ENCODE assay signal across 1 cellular context in the genomic region with DNA sequence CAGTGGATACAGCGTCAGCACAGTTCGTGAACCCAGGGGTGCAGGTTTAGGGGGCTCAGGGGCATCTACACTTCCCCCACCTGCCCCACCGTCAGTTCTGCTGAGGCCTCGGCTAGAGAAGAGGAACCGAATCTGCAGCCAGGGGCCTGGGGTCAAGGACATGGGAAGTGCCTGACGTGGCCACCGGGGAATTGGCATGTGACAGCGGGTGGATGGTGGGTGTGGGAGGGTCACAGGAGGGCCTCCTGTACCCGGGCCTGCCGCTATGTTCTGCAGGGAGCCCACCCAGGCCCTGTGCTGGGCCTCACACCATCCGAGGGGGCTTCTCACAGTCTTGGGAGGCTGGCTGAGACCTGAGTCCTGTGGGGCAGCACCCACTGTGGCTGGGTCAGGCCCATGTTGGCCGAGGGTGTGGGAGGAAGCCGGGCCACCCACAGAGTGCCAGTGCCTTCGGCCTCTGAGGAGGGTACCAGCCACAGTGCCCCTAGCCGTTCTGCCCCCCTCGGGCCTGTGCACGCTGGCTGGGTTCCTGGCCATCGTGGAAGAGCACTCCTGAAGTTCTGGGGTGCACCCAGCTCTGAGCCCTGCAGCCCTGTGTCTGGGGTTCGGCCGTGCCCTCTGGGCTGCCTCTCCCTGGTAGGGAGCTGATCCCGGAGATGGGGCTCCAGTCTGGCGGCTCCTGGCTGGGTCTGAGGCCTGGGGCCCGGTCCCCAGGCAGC.
A peak's percentile ranks its signal among the peaks of the same experiment; 100 is the strongest.
TF ChIP-seq lines count a peak whose summit lies in the region.

No MANE protein-coding gene starts in this region.

TF ChIP-seq in HepG2, 621 proteins besides CTCF, POLR2A, EP300 and RAD21 (continued from another document and continues in another):
- TF ChIP-seq, protein P1, sequence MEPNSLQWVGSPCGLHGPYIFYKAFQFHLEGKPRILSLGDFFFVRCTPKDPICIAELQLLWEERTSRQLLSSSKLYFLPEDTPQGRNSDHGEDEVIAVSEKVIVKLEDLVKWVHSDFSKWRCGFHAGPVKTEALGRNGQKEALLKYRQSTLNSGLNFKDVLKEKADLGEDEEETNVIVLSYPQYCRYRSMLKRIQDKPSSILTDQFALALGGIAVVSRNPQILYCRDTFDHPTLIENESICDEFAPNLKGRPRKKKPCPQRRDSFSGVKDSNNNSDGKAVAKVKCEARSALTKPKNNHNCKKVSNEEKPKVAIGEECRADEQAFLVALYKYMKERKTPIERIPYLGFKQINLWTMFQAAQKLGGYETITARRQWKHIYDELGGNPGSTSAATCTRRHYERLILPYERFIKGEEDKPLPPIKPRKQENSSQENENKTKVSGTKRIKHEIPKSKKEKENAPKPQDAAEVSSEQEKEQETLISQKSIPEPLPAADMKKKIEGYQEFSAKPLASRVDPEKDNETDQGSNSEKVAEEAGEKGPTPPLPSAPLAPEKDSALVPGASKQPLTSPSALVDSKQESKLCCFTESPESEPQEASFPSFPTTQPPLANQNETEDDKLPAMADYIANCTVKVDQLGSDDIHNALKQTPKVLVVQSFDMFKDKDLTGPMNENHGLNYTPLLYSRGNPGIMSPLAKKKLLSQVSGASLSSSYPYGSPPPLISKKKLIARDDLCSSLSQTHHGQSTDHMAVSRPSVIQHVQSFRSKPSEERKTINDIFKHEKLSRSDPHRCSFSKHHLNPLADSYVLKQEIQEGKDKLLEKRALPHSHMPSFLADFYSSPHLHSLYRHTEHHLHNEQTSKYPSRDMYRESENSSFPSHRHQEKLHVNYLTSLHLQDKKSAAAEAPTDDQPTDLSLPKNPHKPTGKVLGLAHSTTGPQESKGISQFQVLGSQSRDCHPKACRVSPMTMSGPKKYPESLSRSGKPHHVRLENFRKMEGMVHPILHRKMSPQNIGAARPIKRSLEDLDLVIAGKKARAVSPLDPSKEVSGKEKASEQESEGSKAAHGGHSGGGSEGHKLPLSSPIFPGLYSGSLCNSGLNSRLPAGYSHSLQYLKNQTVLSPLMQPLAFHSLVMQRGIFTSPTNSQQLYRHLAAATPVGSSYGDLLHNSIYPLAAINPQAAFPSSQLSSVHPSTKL (CRISPR knock-in tag; IDR thresholded peaks at IDR 0.05): peak; percentile 71
- TF ChIP-seq ZNF724P (CRISPR knock-in tag; IDR thresholded peaks at IDR 0.05; ENCODE audit: borderline replicate concordance) (no peak), ZNF782 (CRISPR knock-in tag; IDR thresholded peaks at IDR 0.05; ENCODE audit: borderline replicate concordance) (no peak), ZKSCAN8 (CRISPR knock-in tag; IDR thresholded peaks at IDR 0.05; ENCODE audit: borderline replicate concordance) (no peak), DMAP1 (CRISPR knock-in tag; IDR thresholded peaks at IDR 0.05) (peak; percentile 33; the same call in 1 of the 2 replicates), YEATS4 (CRISPR knock-in tag; IDR thresholded peaks at IDR 0.05; ENCODE audit: borderline replicate concordance) (no peak), ZNF160 (CRISPR knock-in tag; IDR thresholded peaks at IDR 0.05) (no peak; the same call in none of the 2 replicates), TEAD3 (CRISPR knock-in tag; optimal IDR thresholded peaks at IDR 0.05; ENCODE audit: borderline replicate concordance) (peak; percentile 35), CREB1 (IDR thresholded peaks at IDR 0.05) (no peak), CREB1 (CRISPR knock-in tag; IDR thresholded peaks at IDR 0.05) (no peak), RFX5 (IDR thresholded peaks at IDR 0.05; ENCODE audit: low read depth, low read length) (no peak), SRSF9 (IDR thresholded peaks at IDR 0.05; ENCODE audit: borderline replicate concordance, insufficient read depth, low read depth, low read length, poor library complexity, severe bottlenecking) (no peak), RFXANK (CRISPR knock-in tag; IDR thresholded peaks at IDR 0.05) (no peak), GATAD1 (CRISPR knock-in tag; IDR thresholded peaks at IDR 0.05) (no peak), ZNF709 (CRISPR knock-in tag; IDR thresholded peaks at IDR 0.05) (peak; percentile 37; the same call in 1 of the 2 replicates)
- TF ChIP-seq, protein P2, sequence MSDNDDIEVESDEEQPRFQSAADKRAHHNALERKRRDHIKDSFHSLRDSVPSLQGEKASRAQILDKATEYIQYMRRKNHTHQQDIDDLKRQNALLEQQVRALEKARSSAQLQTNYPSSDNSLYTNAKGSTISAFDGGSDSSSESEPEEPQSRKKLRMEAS (IDR thresholded peaks at IDR 0.05): no peak
- TF ChIP-seq, protein P3, sequence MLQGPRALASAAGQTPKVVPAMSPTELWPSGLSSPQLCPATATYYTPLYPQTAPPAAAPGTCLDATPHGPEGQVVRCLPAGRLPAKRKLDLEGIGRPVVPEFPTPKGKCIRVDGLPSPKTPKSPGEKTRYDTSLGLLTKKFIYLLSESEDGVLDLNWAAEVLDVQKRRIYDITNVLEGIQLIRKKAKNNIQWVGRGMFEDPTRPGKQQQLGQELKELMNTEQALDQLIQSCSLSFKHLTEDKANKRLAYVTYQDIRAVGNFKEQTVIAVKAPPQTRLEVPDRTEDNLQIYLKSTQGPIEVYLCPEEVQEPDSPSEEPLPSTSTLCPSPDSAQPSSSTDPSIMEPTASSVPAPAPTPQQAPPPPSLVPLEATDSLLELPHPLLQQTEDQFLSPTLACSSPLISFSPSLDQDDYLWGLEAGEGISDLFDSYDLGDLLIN (CRISPR knock-in tag; IDR thresholded peaks at IDR 0.05; ENCODE audit: borderline replicate concordance): no peak
- TF ChIP-seq, protein P4, sequence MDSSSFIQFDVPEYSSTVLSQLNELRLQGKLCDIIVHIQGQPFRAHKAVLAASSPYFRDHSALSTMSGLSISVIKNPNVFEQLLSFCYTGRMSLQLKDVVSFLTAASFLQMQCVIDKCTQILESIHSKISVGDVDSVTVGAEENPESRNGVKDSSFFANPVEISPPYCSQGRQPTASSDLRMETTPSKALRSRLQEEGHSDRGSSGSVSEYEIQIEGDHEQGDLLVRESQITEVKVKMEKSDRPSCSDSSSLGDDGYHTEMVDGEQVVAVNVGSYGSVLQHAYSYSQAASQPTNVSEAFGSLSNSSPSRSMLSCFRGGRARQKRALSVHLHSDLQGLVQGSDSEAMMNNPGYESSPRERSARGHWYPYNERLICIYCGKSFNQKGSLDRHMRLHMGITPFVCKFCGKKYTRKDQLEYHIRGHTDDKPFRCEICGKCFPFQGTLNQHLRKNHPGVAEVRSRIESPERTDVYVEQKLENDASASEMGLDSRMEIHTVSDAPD (CRISPR knock-in tag; IDR thresholded peaks at IDR 0.05): no peak
- TF ChIP-seq, protein P5, sequence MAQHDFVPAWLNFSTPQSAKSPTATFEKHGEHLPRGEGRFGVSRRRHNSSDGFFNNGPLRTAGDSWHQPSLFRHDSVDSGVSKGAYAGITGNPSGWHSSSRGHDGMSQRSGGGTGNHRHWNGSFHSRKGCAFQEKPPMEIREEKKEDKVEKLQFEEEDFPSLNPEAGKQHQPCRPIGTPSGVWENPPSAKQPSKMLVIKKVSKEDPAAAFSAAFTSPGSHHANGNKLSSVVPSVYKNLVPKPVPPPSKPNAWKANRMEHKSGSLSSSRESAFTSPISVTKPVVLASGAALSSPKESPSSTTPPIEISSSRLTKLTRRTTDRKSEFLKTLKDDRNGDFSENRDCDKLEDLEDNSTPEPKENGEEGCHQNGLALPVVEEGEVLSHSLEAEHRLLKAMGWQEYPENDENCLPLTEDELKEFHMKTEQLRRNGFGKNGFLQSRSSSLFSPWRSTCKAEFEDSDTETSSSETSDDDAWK (CRISPR knock-in tag; IDR thresholded peaks at IDR 0.05): no peak
- TF ChIP-seq, protein P6, sequence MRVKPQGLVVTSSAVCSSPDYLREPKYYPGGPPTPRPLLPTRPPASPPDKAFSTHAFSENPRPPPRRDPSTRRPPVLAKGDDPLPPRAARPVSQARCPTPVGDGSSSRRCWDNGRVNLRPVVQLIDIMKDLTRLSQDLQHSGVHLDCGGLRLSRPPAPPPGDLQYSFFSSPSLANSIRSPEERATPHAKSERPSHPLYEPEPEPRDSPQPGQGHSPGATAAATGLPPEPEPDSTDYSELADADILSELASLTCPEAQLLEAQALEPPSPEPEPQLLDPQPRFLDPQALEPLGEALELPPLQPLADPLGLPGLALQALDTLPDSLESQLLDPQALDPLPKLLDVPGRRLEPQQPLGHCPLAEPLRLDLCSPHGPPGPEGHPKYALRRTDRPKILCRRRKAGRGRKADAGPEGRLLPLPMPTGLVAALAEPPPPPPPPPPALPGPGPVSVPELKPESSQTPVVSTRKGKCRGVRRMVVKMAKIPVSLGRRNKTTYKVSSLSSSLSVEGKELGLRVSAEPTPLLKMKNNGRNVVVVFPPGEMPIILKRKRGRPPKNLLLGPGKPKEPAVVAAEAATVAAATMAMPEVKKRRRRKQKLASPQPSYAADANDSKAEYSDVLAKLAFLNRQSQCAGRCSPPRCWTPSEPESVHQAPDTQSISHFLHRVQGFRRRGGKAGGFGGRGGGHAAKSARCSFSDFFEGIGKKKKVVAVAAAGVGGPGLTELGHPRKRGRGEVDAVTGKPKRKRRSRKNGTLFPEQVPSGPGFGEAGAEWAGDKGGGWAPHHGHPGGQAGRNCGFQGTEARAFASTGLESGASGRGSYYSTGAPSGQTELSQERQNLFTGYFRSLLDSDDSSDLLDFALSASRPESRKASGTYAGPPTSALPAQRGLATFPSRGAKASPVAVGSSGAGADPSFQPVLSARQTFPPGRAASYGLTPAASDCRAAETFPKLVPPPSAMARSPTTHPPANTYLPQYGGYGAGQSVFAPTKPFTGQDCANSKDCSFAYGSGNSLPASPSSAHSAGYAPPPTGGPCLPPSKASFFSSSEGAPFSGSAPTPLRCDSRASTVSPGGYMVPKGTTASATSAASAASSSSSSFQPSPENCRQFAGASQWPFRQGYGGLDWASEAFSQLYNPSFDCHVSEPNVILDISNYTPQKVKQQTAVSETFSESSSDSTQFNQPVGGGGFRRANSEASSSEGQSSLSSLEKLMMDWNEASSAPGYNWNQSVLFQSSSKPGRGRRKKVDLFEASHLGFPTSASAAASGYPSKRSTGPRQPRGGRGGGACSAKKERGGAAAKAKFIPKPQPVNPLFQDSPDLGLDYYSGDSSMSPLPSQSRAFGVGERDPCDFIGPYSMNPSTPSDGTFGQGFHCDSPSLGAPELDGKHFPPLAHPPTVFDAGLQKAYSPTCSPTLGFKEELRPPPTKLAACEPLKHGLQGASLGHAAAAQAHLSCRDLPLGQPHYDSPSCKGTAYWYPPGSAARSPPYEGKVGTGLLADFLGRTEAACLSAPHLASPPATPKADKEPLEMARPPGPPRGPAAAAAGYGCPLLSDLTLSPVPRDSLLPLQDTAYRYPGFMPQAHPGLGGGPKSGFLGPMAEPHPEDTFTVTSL (CRISPR knock-in tag; IDR thresholded peaks at IDR 0.05; ENCODE audit: borderline replicate concordance): no peak
- TF ChIP-seq, protein P7, sequence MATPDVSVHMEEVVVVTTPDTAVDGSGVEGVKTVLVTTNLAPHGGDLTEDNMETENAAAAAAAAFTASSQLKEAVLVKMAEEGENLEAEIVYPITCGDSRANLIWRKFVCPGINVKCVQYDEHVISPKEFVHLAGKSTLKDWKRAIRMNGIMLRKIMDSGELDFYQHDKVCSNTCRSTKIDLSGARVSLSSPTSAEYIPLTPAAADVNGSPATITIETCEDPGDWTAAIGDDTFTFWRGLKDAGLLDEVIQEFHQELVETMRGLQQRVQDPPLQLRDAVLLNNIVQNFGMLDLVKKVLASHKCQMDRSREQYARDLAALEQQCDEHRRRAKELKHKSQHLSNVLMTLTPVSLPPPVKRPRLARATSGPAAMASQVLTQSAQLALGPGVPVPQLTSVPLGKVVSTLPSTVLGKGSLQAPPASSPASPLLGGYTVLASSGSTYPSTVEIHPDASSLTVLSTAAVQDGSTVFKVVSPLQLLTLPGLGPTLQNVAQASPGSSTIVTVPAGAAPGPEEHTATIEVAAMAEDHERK (CRISPR knock-in tag; IDR thresholded peaks at IDR 0.05; ENCODE audit: low read depth): no peak
- TF ChIP-seq, protein P8, sequence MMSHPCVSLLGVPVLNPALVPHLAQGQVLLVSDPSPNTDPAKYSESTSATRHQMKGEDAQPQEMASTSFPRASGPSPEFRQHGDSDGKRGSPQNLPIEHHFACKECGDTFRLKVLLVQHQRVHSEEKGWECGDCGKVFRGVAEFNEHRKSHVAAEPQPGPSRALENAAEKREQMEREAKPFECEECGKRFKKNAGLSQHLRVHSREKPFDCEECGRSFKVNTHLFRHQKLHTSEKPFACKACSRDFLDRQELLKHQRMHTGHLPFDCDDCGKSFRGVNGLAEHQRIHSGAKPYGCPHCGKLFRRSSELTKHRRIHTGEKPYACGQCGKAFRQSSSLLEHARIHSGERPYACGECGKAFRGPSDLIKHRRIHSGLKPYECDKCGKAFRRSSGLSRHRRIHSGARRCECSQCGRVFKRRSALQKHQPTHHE (CRISPR knock-in tag; IDR thresholded peaks at IDR 0.05; ENCODE audit: borderline replicate concordance): no peak
- TF ChIP-seq, protein P9, sequence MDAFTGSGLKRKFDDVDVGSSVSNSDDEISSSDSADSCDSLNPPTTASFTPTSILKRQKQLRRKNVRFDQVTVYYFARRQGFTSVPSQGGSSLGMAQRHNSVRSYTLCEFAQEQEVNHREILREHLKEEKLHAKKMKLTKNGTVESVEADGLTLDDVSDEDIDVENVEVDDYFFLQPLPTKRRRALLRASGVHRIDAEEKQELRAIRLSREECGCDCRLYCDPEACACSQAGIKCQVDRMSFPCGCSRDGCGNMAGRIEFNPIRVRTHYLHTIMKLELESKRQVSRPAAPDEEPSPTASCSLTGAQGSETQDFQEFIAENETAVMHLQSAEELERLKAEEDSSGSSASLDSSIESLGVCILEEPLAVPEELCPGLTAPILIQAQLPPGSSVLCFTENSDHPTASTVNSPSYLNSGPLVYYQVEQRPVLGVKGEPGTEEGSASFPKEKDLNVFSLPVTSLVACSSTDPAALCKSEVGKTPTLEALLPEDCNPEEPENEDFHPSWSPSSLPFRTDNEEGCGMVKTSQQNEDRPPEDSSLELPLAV (CRISPR knock-in tag; conservative IDR thresholded peaks at IDR 0.05; ENCODE audit: low read depth): no peak
- TF ChIP-seq, protein P10, sequence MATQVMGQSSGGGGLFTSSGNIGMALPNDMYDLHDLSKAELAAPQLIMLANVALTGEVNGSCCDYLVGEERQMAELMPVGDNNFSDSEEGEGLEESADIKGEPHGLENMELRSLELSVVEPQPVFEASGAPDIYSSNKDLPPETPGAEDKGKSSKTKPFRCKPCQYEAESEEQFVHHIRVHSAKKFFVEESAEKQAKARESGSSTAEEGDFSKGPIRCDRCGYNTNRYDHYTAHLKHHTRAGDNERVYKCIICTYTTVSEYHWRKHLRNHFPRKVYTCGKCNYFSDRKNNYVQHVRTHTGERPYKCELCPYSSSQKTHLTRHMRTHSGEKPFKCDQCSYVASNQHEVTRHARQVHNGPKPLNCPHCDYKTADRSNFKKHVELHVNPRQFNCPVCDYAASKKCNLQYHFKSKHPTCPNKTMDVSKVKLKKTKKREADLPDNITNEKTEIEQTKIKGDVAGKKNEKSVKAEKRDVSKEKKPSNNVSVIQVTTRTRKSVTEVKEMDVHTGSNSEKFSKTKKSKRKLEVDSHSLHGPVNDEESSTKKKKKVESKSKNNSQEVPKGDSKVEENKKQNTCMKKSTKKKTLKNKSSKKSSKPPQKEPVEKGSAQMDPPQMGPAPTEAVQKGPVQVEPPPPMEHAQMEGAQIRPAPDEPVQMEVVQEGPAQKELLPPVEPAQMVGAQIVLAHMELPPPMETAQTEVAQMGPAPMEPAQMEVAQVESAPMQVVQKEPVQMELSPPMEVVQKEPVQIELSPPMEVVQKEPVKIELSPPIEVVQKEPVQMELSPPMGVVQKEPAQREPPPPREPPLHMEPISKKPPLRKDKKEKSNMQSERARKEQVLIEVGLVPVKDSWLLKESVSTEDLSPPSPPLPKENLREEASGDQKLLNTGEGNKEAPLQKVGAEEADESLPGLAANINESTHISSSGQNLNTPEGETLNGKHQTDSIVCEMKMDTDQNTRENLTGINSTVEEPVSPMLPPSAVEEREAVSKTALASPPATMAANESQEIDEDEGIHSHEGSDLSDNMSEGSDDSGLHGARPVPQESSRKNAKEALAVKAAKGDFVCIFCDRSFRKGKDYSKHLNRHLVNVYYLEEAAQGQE (IDR thresholded peaks at IDR 0.05; ENCODE audit: borderline replicate concordance in 1 of 2, low read depth in 1 of 2, low read length in 2 of 2): no peak
